In genomic region chr6:130134594-130134993, GRCh38 we compare ENCODE assay signal across 21 cellular contexts.
DNase-seq lines count a peak whose midpoint lies in the region; ATAC-seq and TF ChIP-seq lines count a peak whose summit lies in the region.
"Had no signal": no experiment of that assay in that cellular context is flagged by ENCODE, and none has a peak within 500 bp of the region (broad histone marks: within the 10 kb centered on the region; RNA-seq: fewer than 3 reads in every experiment).

No MANE protein-coding gene starts in this region.

- H3K27ac ChIP-seq in ascending aorta, result no peak overlapping the region
- H3K27ac ChIP-seq: parathyroid adenoma, testis, WERI-Rb-1 had no signal

- H3K36me3 Mint-ChIP-seq in activated naive CD4-positive, alpha-beta T cell treated with anti-CD3 and anti-CD28 coated beads, Interleukin-2, amount 50 U/mL, for 24 hours, result peaks cover 11% of the 10 kb centered on the region

- H3K27me3 ChIP-seq in ascending aorta, result no peaks in the 10 kb centered on the region
- H3K27me3 ChIP-seq: BE2C, MG63, testis had no signal

- H3K4me3 Mint-ChIP-seq in activated naive CD4-positive, alpha-beta T cell treated with anti-CD3 and anti-CD28 coated beads, Interleukin-2, amount 50 U/mL, for 24 hours, result no peak overlapping the region

- H3K27me3 Mint-ChIP-seq in activated naive CD4-positive, alpha-beta T cell treated with anti-CD3 and anti-CD28 coated beads, Interleukin-2, amount 50 U/mL, for 24 hours, result no peaks in the 10 kb centered on the region

- H3K9me3 Mint-ChIP-seq in activated naive CD4-positive, alpha-beta T cell treated with anti-CD3 and anti-CD28 coated beads, Interleukin-2, amount 50 U/mL, for 24 hours, result peaks cover 6% of the 10 kb centered on the region

- DNase-seq in activated naive CD4-positive, alpha-beta T cell (lab: John Stamatoyannopoulos, UW), result no peak
- DNase-seq in NCI-H524 (lab: John Stamatoyannopoulos, UW) (peak; percentile 40 to 78), astrocyte of the cerebellum (ENCODE audit: low read depth) (no peak), midbrain (lab: John Stamatoyannopoulos, UW) (no peak), ascending aorta (ENCODE audit: low spot score in 2 of 2) (no peak)
- DNase-seq: aorta; BE2C; DMS53; hypothalamus; MG63; NCI-H2029; NCI-H510A; stimulated activated CD4-positive, alpha-beta T cell treated with anti-CD3 and anti-CD28 coated beads, Interleukin-2, amount 100 ng/mL, for 48 hours; testis; WERI-Rb-1 had no signal

- ATAC-seq in GM19455 (IDR thresholded peaks at IDR 0.05; ENCODE audit: unreplicated experiment), result no peak
- ATAC-seq: HepG2, left lobe of liver, Panc1 had no signal

- H3K4me3 ChIP-seq in astrocyte of the cerebellum (ENCODE audit: low read depth, low read length), result no peak overlapping the region
- H3K4me3 ChIP-seq in ascending aorta, result no peak overlapping the region
- H3K4me3 ChIP-seq: MG63, testis had no signal

- peak overlapping the region; percentile 31 for H3K27ac Mint-ChIP-seq in activated naive CD4-positive, alpha-beta T cell treated with anti-CD3 and anti-CD28 coated beads, Interleukin-2, amount 50 U/mL, for 24 hours

- peaks cover 98% of the 10 kb centered on the region for H3K4me1 Mint-ChIP-seq in activated naive CD4-positive, alpha-beta T cell treated with anti-CD3 and anti-CD28 coated beads, Interleukin-2, amount 50 U/mL, for 24 hours

- H3K36me3 ChIP-seq in ascending aorta, result peaks cover 12 to 17% of the 10 kb centered on the region in 2 donors
- H3K36me3 ChIP-seq: BE2C, MG63, WERI-Rb-1 had no signal

- no peaks in the 10 kb centered on the region for H3K4me1 ChIP-seq in ascending aorta
- H3K4me1 ChIP-seq: BE2C, parathyroid adenoma, testis had no signal

- in situ Hi-C loops in astrocyte of the cerebellum (cut with HindIII; ENCODE audit: low sequenced_read_pairs), result no loop called here

- intact Hi-C loops in ascending aorta (cut with DNase I), result no loop called here

- peak; percentile 13 for TF ChIP-seq CTCF in astrocyte of the cerebellum (IDR thresholded peaks at IDR 0.05; ENCODE audit: low read depth, low read length, missing control alignments)
- no peak for TF ChIP-seq CTCF in ascending aorta (IDR thresholded peaks at IDR 0.05)

- H3K9me3 ChIP-seq in ascending aorta, result no peaks in the 10 kb centered on the region
- H3K9me3 ChIP-seq: BE2C, MG63, testis had no signal

Comparison
In these comparisons a context has a peak if more than half of its experiments do, and no peak if none do; other contexts are left out.
1. DNase-seq: peak in NCI-H524 (2 of 2); none in activated naive CD4-positive, alpha-beta T cell (0 of 4), astrocyte of the cerebellum (single experiment), midbrain (single experiment) and ascending aorta (0 of 2).